29 cellular contexts compared by ENCODE assay signal in the genomic region with DNA sequence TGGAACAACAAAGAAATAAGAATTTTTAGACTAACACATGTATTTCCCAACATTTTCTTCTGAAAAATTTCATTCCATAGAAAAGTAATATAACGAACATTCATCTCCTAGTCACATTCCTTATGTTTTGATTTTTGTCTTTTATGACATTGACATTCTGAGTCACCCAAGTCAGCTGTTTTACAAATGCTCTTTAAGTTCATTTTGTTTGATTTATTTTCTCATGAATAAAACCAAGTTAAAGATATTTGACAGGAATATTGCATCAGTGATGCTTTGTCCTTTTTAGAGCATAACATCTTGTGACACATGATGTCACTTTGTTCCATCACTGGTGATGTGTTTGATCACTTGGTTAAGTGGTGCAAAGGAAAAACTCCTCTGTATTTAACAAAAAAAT. TPM values are rescaled to one million over a fixed set of nuclear protein-coding genes. Genes with fewer than 3 reads are reported as not detected.
DNase-seq lines count a peak whose midpoint lies in the region; ATAC-seq and TF ChIP-seq lines count a peak whose summit lies in the region.
"Had no signal": no experiment of that assay in that cellular context is flagged by ENCODE, and none has a peak within 500 bp of the region (broad histone marks: within the 10 kb centered on the region; RNA-seq: fewer than 3 reads in every experiment).

No MANE protein-coding gene starts in this region.

- H4K20me1 ChIP-seq in IMR-90 (ENCODE audit: insufficient read depth, low read length): no peaks in the 10 kb centered on the region

- H3K23ac ChIP-seq in IMR-90 (ENCODE audit: low read depth, low read length): no peak overlapping the region

- 0 out of 2 replicates have a peak overlapping the region, but pooled peaks have one; percentile 8 for H3K14ac ChIP-seq in IMR-90 (replicated peaks; ENCODE audit: low read depth, low read length)

- no peak overlapping the region for H3K18ac ChIP-seq in IMR-90 (ENCODE audit: low read depth, low read length)

- no peaks in the 10 kb centered on the region for H3K9me3 ChIP-seq in IMR-90 (ENCODE audit: control insufficient read depth, insufficient read depth, low read length)
- H3K9me3 ChIP-seq: body of pancreas, sigmoid colon, SJSA1, tibial artery had no signal

- 0 out of 2 replicates have a peak overlapping the region, but pooled peaks have one; percentile 24 for H2BK120ac ChIP-seq in IMR-90 (ENCODE audit: low read depth, low read length)

- no peak overlapping the region for H3K4me2 ChIP-seq in IMR-90 (ENCODE audit: low read depth, low read length)

- peaks cover 3% of the 10 kb centered on the region; the same call in 1 of the 2 replicates for H3K9me1 ChIP-seq in IMR-90 (ENCODE audit: insufficient read depth, low read length)

- CTCF ChIA-PET in BJ (lab: Yijun Ruan, JAX): no interaction called here
- CTCF ChIA-PET in IMR-90 (lab: Yijun Ruan, JAX): no interaction called here

- TF ChIP-seq POLR2A in IMR-90 (IDR thresholded peaks at IDR 0.05; ENCODE audit: low read depth, low read length): no peak

- H3K36me3 Mint-ChIP-seq in chondrocyte (ENCODE audit: low read depth): peaks cover 7% of the 10 kb centered on the region

- intact Hi-C loops in IMR-90 (cut with micrococcal nuclease): no loop called here

- H3K27ac ChIP-seq in IMR-90 (ENCODE audit: insufficient read depth, low read length): no peak overlapping the region
- H3K27ac ChIP-seq: body of pancreas, parathyroid adenoma, sigmoid colon, SJSA1, tibial artery had no signal

- no peaks in the 10 kb centered on the region for H3K27me3 Mint-ChIP-seq in chondrocyte (ENCODE audit: low read depth)
- H3K27me3 Mint-ChIP-seq: activated T-cell treated with anti-CD3 and anti-CD28 coated beads, Interleukin-2, amount 50 U/mL, for 24 hours; CD4-positive, alpha-beta T cell; IgD-negative memory B cell; stimulated activated naive CD8-positive, alpha-beta T cell treated with anti-CD3 and anti-CD28 coated beads, Interleukin-15, amount 100 ng/mL, for 72 hours; T-helper 17 cell had no signal

- in situ Hi-C loops in IMR-90 (cut with MboI; ENCODE audit: low sequenced_read_pairs): no loop called here

- WGBS in IMR-90 (ENCODE audit: extremely low coverage in 2 of 2, insufficient read length in 1 of 2), 2 experiments: no CpG with 5 or more reads among the region's 1 CpG

- no peak overlapping the region; the same call in 1 of the 2 replicates for H4K5ac ChIP-seq in IMR-90 (ENCODE audit: low read depth, low read length)

- no TSS peak for BruUV-seq in IMR-90 (replicated peaks; lab: Mats Ljungman, UMichigan)

- no peak for ATAC-seq in IMR-90 (ENCODE audit: low read depth)
- ATAC-seq in HG03139 (IDR thresholded peaks at IDR 0.05; ENCODE audit: unreplicated experiment): no peak
- ATAC-seq in HG02938 (IDR thresholded peaks at IDR 0.05; ENCODE audit: unreplicated experiment): no peak
- ATAC-seq: body of pancreas; Panc1; stimulated activated naive CD8-positive, alpha-beta T cell treated with anti-CD3 and anti-CD28 coated beads, Interleukin-15, amount 100 ng/mL, for 72 hours; T-helper 17 cell had no signal

- H3K4ac ChIP-seq in IMR-90 (ENCODE audit: low read depth, low read length): no peak overlapping the region

- H2AK9ac ChIP-seq in IMR-90 (replicated peaks; ENCODE audit: low read depth, low read length, poor library complexity): no peak overlapping the region

- no peak overlapping the region for H2AFZ ChIP-seq in IMR-90 (replicated peaks; ENCODE audit: low read length, poor library complexity)
- H2AFZ ChIP-seq: parathyroid adenoma had no signal

- no peak overlapping the region for H3K9ac ChIP-seq in IMR-90 (ENCODE audit: low read depth, low read length)
- H3K9ac ChIP-seq: parathyroid adenoma had no signal

- POLR2A ChIA-PET in BJ (lab: Charles Lee) (no interaction called here), IMR-90 (lab: Charles Lee; ENCODE audit: unreplicated experiment) (no interaction called here)

- H2BK20ac ChIP-seq in IMR-90 (ENCODE audit: low read depth, low read length): 0 out of 2 replicates have a peak overlapping the region, but pooled peaks have one; percentile 9

- peaks cover 2% of the 10 kb centered on the region; the same call in 1 of the 2 replicates for H3K4me1 ChIP-seq in IMR-90 (ENCODE audit: control insufficient read depth, insufficient read depth, low read length)
- H3K4me1 ChIP-seq: body of pancreas, parathyroid adenoma had no signal

- H3K4me3 Mint-ChIP-seq in chondrocyte (ENCODE audit: unreplicated experiment): no peak overlapping the region
- H3K4me3 Mint-ChIP-seq: activated T-cell treated with anti-CD3 and anti-CD28 coated beads, Interleukin-2, amount 50 U/mL, for 24 hours; CD4-positive, alpha-beta T cell; IgD-negative memory B cell; nephron; stimulated activated naive CD8-positive, alpha-beta T cell treated with anti-CD3 and anti-CD28 coated beads, Interleukin-15, amount 100 ng/mL, for 72 hours; T-helper 17 cell had no signal

- H4K91ac ChIP-seq in IMR-90 (ENCODE audit: insufficient read depth, low read depth, low read length): no peak overlapping the region

- H3K56ac ChIP-seq in IMR-90 (ENCODE audit: extremely low read depth, insufficient read depth, low read length): no peak overlapping the region

- no peak for TF ChIP-seq RAD21 in IMR-90 (IDR thresholded peaks at IDR 0.05; ENCODE audit: low read length)

- peak overlapping the region in 1 of 2 experiments; percentile 52; a peak in 2 of 4 replicates for H4K8ac ChIP-seq in IMR-90 (ENCODE audit: low read depth in 2 of 2, low read length in 2 of 2)

- H3K79me1 ChIP-seq in IMR-90 (ENCODE audit: low read depth in 1 of 2, low read length in 2 of 2): peaks cover 0 to 5% of the 10 kb centered on the region in 2 experiments; a peak in 1 of 4 replicates

- H3K36me3 ChIP-seq in BJ (ENCODE audit: control insufficient read depth, insufficient read depth, low read length) (no peaks in the 10 kb centered on the region), IMR-90 (ENCODE audit: control insufficient read depth, insufficient read depth, low read length) (peaks cover 22% of the 10 kb centered on the region)
- H3K36me3 ChIP-seq: sigmoid colon, SJSA1 had no signal

- H3K27ac Mint-ChIP-seq in chondrocyte (ENCODE audit: unreplicated experiment): peak overlapping the region; percentile 66
- H3K27ac Mint-ChIP-seq: activated T-cell treated with anti-CD3 and anti-CD28 coated beads, Interleukin-2, amount 50 U/mL, for 24 hours; CD4-positive, alpha-beta T cell; IgD-negative memory B cell; nephron; stimulated activated naive CD8-positive, alpha-beta T cell treated with anti-CD3 and anti-CD28 coated beads, Interleukin-15, amount 100 ng/mL, for 72 hours; T-helper 17 cell had no signal

- DNase-seq in BJ (ENCODE audit: low read depth): peak; percentile 13
- DNase-seq in IMR-90: no peak
- DNase-seq in chondrocyte (ENCODE audit: low spot score): no peak
- DNase-seq in myocyte (ENCODE audit: low read depth): peak; percentile 23
- DNase-seq in stimulated activated naive CD4-positive, alpha-beta T cell treated with Interleukin-2 at 50 U/mL for 16 hours (lab: John Stamatoyannopoulos, UW): no peak
- no peak for DNase-seq in HUDEP-2 (lab: John Stamatoyannopoulos, UW; ENCODE audit: unreplicated experiment in 76 of 76)
- DNase-seq: activated CD4-positive, alpha-beta T cell treated with anti-CD3 and anti-CD28 coated beads for 4 hours; activated T-cell treated with anti-CD3 and anti-CD28 coated beads, Interleukin-2, amount 50 U/mL, for 24 hours; body of pancreas; CD4-positive, alpha-beta T cell; DMS 273 treated with DMSO at 0.1 percent for 48 hours; midbrain; NCI-H1417 treated with DMSO at 0.1 percent for 48 hours; NCI-H510A; sigmoid colon; stimulated activated CD4-positive, alpha-beta T cell treated with anti-CD3 and anti-CD28 coated beads, Interleukin-15, amount 100 ng/mL, for 24 hours; stimulated activated naive CD8-positive, alpha-beta T cell treated with anti-CD3 and anti-CD28 coated beads, Interleukin-15, amount 100 ng/mL, for 72 hours; T-helper 17 cell; tibial artery had no signal

- TF ChIP-seq CTCF in BJ (IDR thresholded peaks at IDR 0.05; ENCODE audit: insufficient read depth, low read depth, low read length): no peak
- TF ChIP-seq CTCF in IMR-90 (conservative IDR thresholded peaks at IDR 0.05; ENCODE audit: low read depth, low read length): no peak
- no peak for TF ChIP-seq CTCF in chondrocyte (IDR thresholded peaks at IDR 0.05)

- H3K4me3 ChIP-seq in BJ (ENCODE audit: low read depth, low read length) (no peak overlapping the region), IMR-90 (ENCODE audit: insufficient read depth, low read depth, low read length) (no peak overlapping the region)
- H3K4me3 ChIP-seq: body of pancreas, sigmoid colon, SJSA1, tibial artery had no signal

- H2BK15ac ChIP-seq in IMR-90 (ENCODE audit: low read depth, low read length): 0 out of 3 replicates have a peak overlapping the region, but pooled peaks have one; percentile 12

- 0 out of 2 replicates have a peak overlapping the region, but pooled peaks have one; percentile 42 for H2AK5ac ChIP-seq in IMR-90 (ENCODE audit: low read depth, low read length)

- peaks cover 13% of the 10 kb centered on the region for H3K9me3 Mint-ChIP-seq in chondrocyte (ENCODE audit: low read depth)
- H3K9me3 Mint-ChIP-seq: nephron; stimulated activated naive CD8-positive, alpha-beta T cell treated with anti-CD3 and anti-CD28 coated beads, Interleukin-15, amount 100 ng/mL, for 72 hours had no signal

- H2BK5ac ChIP-seq in IMR-90 (ENCODE audit: low read depth, low read length, poor library complexity, severe bottlenecking): peak overlapping the region; percentile 3

- dilution Hi-C loops in IMR-90 (cut with HindIII; ENCODE audit: low sequenced_read_pairs, unreplicated experiment): no loop called here

- no peaks in the 10 kb centered on the region for H3K27me3 ChIP-seq in BJ (ENCODE audit: control insufficient read depth, insufficient read depth, low read length)
- H3K27me3 ChIP-seq in IMR-90 (ENCODE audit: control insufficient read depth, insufficient read depth, low read length): no peaks in the 10 kb centered on the region
- H3K27me3 ChIP-seq: body of pancreas, sigmoid colon, SJSA1, tibial artery had no signal

- H3K4me1 Mint-ChIP-seq in chondrocyte (ENCODE audit: low read depth): peaks cover 37% of the 10 kb centered on the region
- H3K4me1 Mint-ChIP-seq: IgD-negative memory B cell; nephron; stimulated activated naive CD8-positive, alpha-beta T cell treated with anti-CD3 and anti-CD28 coated beads, Interleukin-15, amount 100 ng/mL, for 72 hours; T-helper 17 cell had no signal

TF ChIP-seq in IMR-90, 13 proteins besides CTCF, POLR2A, EP300 and RAD21 (continues in another document):
- no peak for TF ChIP-seq SMC3 (IDR thresholded peaks at IDR 0.05; ENCODE audit: low read depth, low read length)
- TF ChIP-seq BHLHE40 (IDR thresholded peaks at IDR 0.05; ENCODE audit: low read depth, low read length): no peak
- no peak for TF ChIP-seq CHD1 (IDR thresholded peaks at IDR 0.05; ENCODE audit: low read depth, low read length)

RNA-seq across cellular contexts. Expression of a gene that starts 48.4 kb away (rescaled TPM):
- polyA plus RNA-seq in BJ (2011; rRNA removed) (1.1 and 1.5 TPM in 2 replicates), IMR-90 (2012; rRNA removed) (14.4 and 16.8 TPM in 2 replicates)
- 0.90 and 1.1 TPM in 2 replicates for polyA minus RNA-seq in BJ (2011; rRNA and poly(A)+ RNA removed)
- total RNA-seq in IMR-90 (2012; rRNA removed) (38.3 and 50.9 TPM in 2 replicates), chondrocyte (3.4 to 20.6 TPM (median 3.7 TPM) in 3 replicates), myocyte (5.3 and 5.6 TPM in 2 replicates)
- polyA plus RNA-seq in IMR-90 (2012; cell fraction: cytosol; rRNA removed): 5.0 and 9.8 TPM in 2 replicates
- polyA plus RNA-seq in IMR-90 (2012; cell fraction: nucleus; rRNA removed; ENCODE audit: low replicate concordance): 3.2 and 38.7 TPM in 2 replicates
- polyA plus RNA-seq in myocyte (2012): 0.23 TPM
- total RNA-seq: activated CD8-positive, alpha-beta memory T cell treated with anti-CD3 and anti-CD28 coated beads for 36 hours; CD4-positive, alpha-beta T cell; epithelial cell of proximal tubule; MCF 10A had no signal
- polyA plus RNA-seq: IgD-negative memory B cell had no signal

Comparison
In these comparisons a context has a peak if more than half of its experiments do, and no peak if none do; other contexts are left out.
1. DNase-seq: peak in BJ (single experiment) and myocyte (single experiment); none in IMR-90 (single experiment), chondrocyte (single experiment), stimulated activated naive CD4-positive, alpha-beta T cell treated with Interleukin-2 at 50 U/mL for 16 hours (single experiment) and HUDEP-2 (0 of 76).